ENCODE assay signal across 10 cellular contexts in genomic region chr1:169161512-169162194, GRCh38.
A peak's percentile ranks its signal among the peaks of the same experiment; 100 is the strongest.
DNase-seq lines count a peak whose midpoint lies in the region; ATAC-seq and TF ChIP-seq lines count a peak whose summit lies in the region.
"Had no signal": no experiment of that assay in that cellular context is flagged by ENCODE, and none has a peak within 500 bp of the region (broad histone marks: within the 10 kb centered on the region; RNA-seq: fewer than 3 reads in every experiment).

No MANE protein-coding gene starts in this region.

- no peaks in the 10 kb centered on the region for H3K9me3 ChIP-seq in OCI-LY3 (ENCODE audit: insufficient read depth, low read length)
- H3K9me3 ChIP-seq in effector memory CD4-positive, alpha-beta T cell (ENCODE audit: control insufficient read depth, low read length), result no peaks in the 10 kb centered on the region

- H3K4me1 ChIP-seq in OCI-LY3 (ENCODE audit: low read length) (peaks cover 62% of the 10 kb centered on the region), rectal smooth muscle tissue (ENCODE audit: control insufficient read depth, insufficient read depth, low read length) (peaks cover 15% of the 10 kb centered on the region)
- H3K4me1 ChIP-seq in effector memory CD4-positive, alpha-beta T cell (ENCODE audit: control insufficient read depth, insufficient read depth, low read length, poor library complexity, severe bottlenecking), result no peaks in the 10 kb centered on the region

- peak; percentile 83 for ATAC-seq in GM19043 (IDR thresholded peaks at IDR 0.05; ENCODE audit: low read depth, unreplicated experiment)
- ATAC-seq in HG02763 (IDR thresholded peaks at IDR 0.05; ENCODE audit: unreplicated experiment), result peak; percentile 69
- ATAC-seq: stimulated activated naive CD8-positive, alpha-beta T cell treated with anti-CD3 and anti-CD28 coated beads, Interleukin-15, Interleukin-2, amounts not matched to agents 100 U/mL and 50 U/mL, for 24 hours had no signal

- H3K36me3 ChIP-seq in OCI-LY3 (replicated peaks; ENCODE audit: low read depth, low read length), result no peaks in the 10 kb centered on the region
- H3K36me3 ChIP-seq in rectal smooth muscle tissue (ENCODE audit: control insufficient read depth, insufficient read depth, low read length), result no peaks in the 10 kb centered on the region
- no peaks in the 10 kb centered on the region for H3K36me3 ChIP-seq in effector memory CD4-positive, alpha-beta T cell (ENCODE audit: control insufficient read depth, insufficient read depth, low read length)

- no peaks in the 10 kb centered on the region for H3K27me3 ChIP-seq in OCI-LY3 (ENCODE audit: low read depth, low read length)
- H3K27me3 ChIP-seq in rectal smooth muscle tissue (ENCODE audit: control insufficient read depth, insufficient read depth, low read length), result no peaks in the 10 kb centered on the region
- H3K27me3 ChIP-seq in effector memory CD4-positive, alpha-beta T cell (replicated peaks; ENCODE audit: control insufficient read depth, insufficient read depth, low read length, poor library complexity, severe bottlenecking), result no peaks in the 10 kb centered on the region

- H4K20me1 ChIP-seq in OCI-LY3 (ENCODE audit: insufficient read depth, low read length), result no peaks in the 10 kb centered on the region

- DNase-seq in GM10266 (ENCODE audit: extremely low spot score) (no peak), inferior parietal cortex (ENCODE audit: extremely low spot score) (no peak)
- no peak for DNase-seq in effector memory CD4-positive, alpha-beta T cell
- DNase-seq: activated T-cell treated with anti-CD3 and anti-CD28 coated beads, Interleukin-2, amount 50 U/mL, for 72 hours; OCI-M1; stimulated activated naive CD8-positive, alpha-beta T cell treated with anti-CD3 and anti-CD28 coated beads, Interleukin-15, Interleukin-2, amounts not matched to agents 100 U/mL and 50 U/mL, for 24 hours had no signal

- TF ChIP-seq CTCF in OCI-LY3 (IDR thresholded peaks at IDR 0.05; ENCODE audit: low read depth, low read length) (peak; percentile 82), GM10266 (IDR thresholded peaks at IDR 0.05; ENCODE audit: control insufficient read depth, insufficient read depth, low read depth, missing control alignments) (no peak)

- H3K27ac ChIP-seq in OCI-LY3 (ENCODE audit: low read length), result peak overlapping the region; percentile 87
- H3K27ac ChIP-seq in rectal smooth muscle tissue (ENCODE audit: low read depth, low read length), result peak overlapping the region; percentile 66
- H3K27ac ChIP-seq in effector memory CD4-positive, alpha-beta T cell (ENCODE audit: insufficient read depth, low read length, poor library complexity, severe bottlenecking), result no peak overlapping the region

- no peaks in the 10 kb centered on the region for H3K79me2 ChIP-seq in OCI-LY3 (ENCODE audit: low read length)

- H3K4me3 ChIP-seq in OCI-LY3 (ENCODE audit: low read length), result peak overlapping the region; percentile 34
- H3K4me3 ChIP-seq in rectal smooth muscle tissue (ENCODE audit: low read length), result no peak overlapping the region
- H3K4me3 ChIP-seq in effector memory CD4-positive, alpha-beta T cell (ENCODE audit: insufficient read depth, low read depth, low read length, poor library complexity, severe bottlenecking), result no peak overlapping the region

- peak overlapping the region; percentile 79 for H3K4me2 ChIP-seq in OCI-LY3 (ENCODE audit: low read length)

- peak overlapping the region; percentile 52 for H3K9ac ChIP-seq in OCI-LY3 (ENCODE audit: low read length)
- H3K9ac ChIP-seq in rectal smooth muscle tissue (ENCODE audit: low read length), result no peak overlapping the region

- peak overlapping the region; percentile 7; the same call in 1 of the 2 replicates for H2AFZ ChIP-seq in OCI-LY3 (ENCODE audit: low read depth, low read length)
